In genomic region chr4:169009281-169010124, GRCh38 we compare ENCODE assay signal across 8 cellular contexts. TPM values are rescaled to one million over a fixed set of nuclear protein-coding genes. Genes with fewer than 3 reads are reported as not detected.
A peak's percentile ranks its signal among the peaks of the same experiment; 100 is the strongest.
DNase-seq lines count a peak whose midpoint lies in the region; TF ChIP-seq lines count a peak whose summit lies in the region.

No MANE protein-coding gene starts in this region.

- peak overlapping the region; percentile 90 for H3K4me2 ChIP-seq in Loucy (ENCODE audit: low read depth, low read length, poor library complexity, severe bottlenecking)

- H3K36me3 ChIP-seq in Loucy (ENCODE audit: insufficient read depth, low read length) (no peaks in the 10 kb centered on the region), iPS-18a (ENCODE audit: control insufficient read depth, low read depth, low read length) (peaks cover 21% of the 10 kb centered on the region)

- no peaks in the 10 kb centered on the region for H3K9me2 ChIP-seq in Loucy (replicated peaks; ENCODE audit: low read depth, low read length)

- H3K9ac ChIP-seq in Loucy (ENCODE audit: low read depth, low read length, poor library complexity, severe bottlenecking), result peak overlapping the region; percentile 95
- H3K9ac ChIP-seq in iPS-18a (ENCODE audit: low read length), result peak overlapping the region; percentile 98

- H2AFZ ChIP-seq in Loucy (ENCODE audit: low read length), result peak overlapping the region; percentile 75

- H3K27ac ChIP-seq in iPS-18a (ENCODE audit: low read length), result peak overlapping the region; percentile 95

- DNase-seq in GDM1 (lab: John Stamatoyannopoulos, UW) (peak; percentile 36), H4 (ENCODE audit: low spot score) (peak; percentile 45), T-helper 2 cell (peak; percentile 21 to 79 (median 39)), astrocyte of the cerebellum (ENCODE audit: low read depth) (no peak), skeletal muscle cell (ENCODE audit: low read depth) (no peak), cortex of kidney (lab: John Stamatoyannopoulos, UW) (no peak)

- no peaks in the 10 kb centered on the region for H3K9me3 ChIP-seq in Loucy (ENCODE audit: insufficient read depth, low read depth, low read length)
- H3K9me3 ChIP-seq in iPS-18a (ENCODE audit: control insufficient read depth, low read depth, low read length), result no peaks in the 10 kb centered on the region

- H3K27me3 ChIP-seq in Loucy (ENCODE audit: insufficient read depth, low read length, poor library complexity, severe bottlenecking) (no peaks in the 10 kb centered on the region), iPS-18a (ENCODE audit: control insufficient read depth, insufficient read depth, low read length) (no peaks in the 10 kb centered on the region)

- peaks cover 50% of the 10 kb centered on the region for H3K79me2 ChIP-seq in Loucy (ENCODE audit: insufficient read depth, low read length)

- in situ Hi-C loops in astrocyte of the cerebellum (cut with HindIII; ENCODE audit: low sequenced_read_pairs), result no loop called here

- peak overlapping the region; percentile 91 for H3K4me3 ChIP-seq in Loucy (ENCODE audit: low read length, poor library complexity, severe bottlenecking)
- H3K4me3 ChIP-seq in astrocyte of the cerebellum (ENCODE audit: low read depth, low read length), result peak overlapping the region; percentile 74
- peak overlapping the region; percentile 84 for H3K4me3 ChIP-seq in iPS-18a (ENCODE audit: low read length)
- peak overlapping the region; percentile 82 for H3K4me3 ChIP-seq in skeletal muscle cell (ENCODE audit: low read depth, low read length)

- H4K20me1 ChIP-seq in Loucy (ENCODE audit: insufficient read depth, low read length, poor library complexity, severe bottlenecking), result peaks cover 27% of the 10 kb centered on the region

- H3K4me1 ChIP-seq in Loucy (ENCODE audit: insufficient read depth, low read length, poor library complexity, severe bottlenecking) (peaks cover 46% of the 10 kb centered on the region), iPS-18a (ENCODE audit: control insufficient read depth, low read depth, low read length) (peaks cover 15% of the 10 kb centered on the region)

- H3F3A ChIP-seq in Loucy (ENCODE audit: low read depth), result no peaks in the 10 kb centered on the region

- TF ChIP-seq CTCF in Loucy (conservative IDR thresholded peaks at IDR 0.05; ENCODE audit: low read length) (peak; percentile 59), astrocyte of the cerebellum (IDR thresholded peaks at IDR 0.05; ENCODE audit: low read depth, low read length, missing control alignments) (no peak)

RNA-seq across cellular contexts. Expression of gene CBR4, which starts 0.6 kb away (rescaled TPM):
- 7.5 and 10.7 TPM in 2 replicates for total RNA-seq in H4 (2014; rRNA removed; shearing (Covaris generic))

Comparison
In these comparisons a context has a peak if more than half of its experiments do, and no peak if none do; other contexts are left out.
1. DNase-seq: peak in GDM1 (single experiment), H4 (single experiment) and T-helper 2 cell (5 of 5); none in astrocyte of the cerebellum (single experiment), skeletal muscle cell (single experiment) and cortex of kidney (single experiment).
2. Peak in every context shown above with its lines, with median percentiles within 50 percentile points of each other: H3K4me3 ChIP-seq.